1 cellular context compared by ENCODE assay signal in genomic region chr7:22302193-22302592, GRCh38.
A peak's percentile ranks its signal among the peaks of the same experiment; 100 is the strongest.
TF ChIP-seq lines count a peak whose summit lies in the region.

No MANE protein-coding gene starts in this region.

TF ChIP-seq in K562, 482 proteins besides CTCF, POLR2A, EP300 and RAD21 (continued from another document and continues in another):
- TF ChIP-seq TFAP4 (CRISPR knock-in tag; IDR thresholded peaks at IDR 0.05; ENCODE audit: borderline replicate concordance) (no peak), ZNF280B (CRISPR knock-in tag; IDR thresholded peaks at IDR 0.05) (no peak), PYGO2 (tag; IDR thresholded peaks at IDR 0.05) (no peak), IFI16 (CRISPR knock-in tag; IDR thresholded peaks at IDR 0.05) (no peak), BRCA1 (IDR thresholded peaks at IDR 0.05) (no peak), BRCA1 (CRISPR knock-in tag; IDR thresholded peaks at IDR 0.05) (no peak), HINFP (tag; conservative IDR thresholded peaks at IDR 0.05; ENCODE audit: low read depth) (no peak), USF2 (CRISPR knock-in tag; IDR thresholded peaks at IDR 0.05) (no peak), GABPA (tag; conservative IDR thresholded peaks at IDR 0.05; ENCODE audit: low read depth) (no peak), MECOM (CRISPR knock-in tag; IDR thresholded peaks at IDR 0.05) (no peak), DACH1 (IDR thresholded peaks at IDR 0.05; ENCODE audit: partially characterized antibody) (no peak), MAX (CRISPR knock-in tag; IDR thresholded peaks at IDR 0.05) (peak; percentile 62), ZNF184 (CRISPR knock-in tag; IDR thresholded peaks at IDR 0.05) (no peak), RFX7 (CRISPR knock-in tag; IDR thresholded peaks at IDR 0.05) (no peak), ELF1 (tag; IDR thresholded peaks at IDR 0.05) (no peak), EZH2 (IDR thresholded peaks at IDR 0.05; ENCODE audit: borderline replicate concordance, low read depth, low read length) (no peak), ZBTB9 (CRISPR knock-in tag; IDR thresholded peaks at IDR 0.05) (0 out of 2 replicates have a peak, but pooled peaks have one; percentile 39), NR4A1 (CRISPR knock-in tag; IDR thresholded peaks at IDR 0.05) (no peak), NR4A1 (tag; IDR thresholded peaks at IDR 0.05) (0 out of 2 replicates have a peak, but pooled peaks have one; percentile 46), BRF2 (IDR thresholded peaks at IDR 0.05; ENCODE audit: borderline replicate concordance, insufficient read depth, insufficient read length) (no peak), PTTG1 (tag; IDR thresholded peaks at IDR 0.05; ENCODE audit: low read depth) (no peak), RCOR1 (IDR thresholded peaks at IDR 0.05; ENCODE audit: borderline replicate concordance in 1 of 2, low read depth in 2 of 2, low read length in 2 of 2) (no peak), SP1 (CRISPR knock-in tag; IDR thresholded peaks at IDR 0.05) (no peak), MTA2 (IDR thresholded peaks at IDR 0.05; ENCODE audit: low read depth) (no peak), ZNF583 (CRISPR knock-in tag; IDR thresholded peaks at IDR 0.05) (0 out of 2 replicates have a peak, but pooled peaks have one; percentile 45), FOXP4 (CRISPR knock-in tag; IDR thresholded peaks at IDR 0.05; ENCODE audit: borderline replicate concordance) (no peak), LARP7 (IDR thresholded peaks at IDR 0.05) (no peak), ZNF592 (IDR thresholded peaks at IDR 0.05) (peak; percentile 53; the same call in 1 of the 2 replicates), MEF2D (tag; conservative IDR thresholded peaks at IDR 0.05; ENCODE audit: low read depth) (0 out of 2 replicates have a peak, but pooled peaks have one; percentile 23), ID3 (CRISPR knock-in tag; IDR thresholded peaks at IDR 0.05) (no peak), ID3 (tag; IDR thresholded peaks at IDR 0.05) (peak; percentile 63; the same call in 1 of the 2 replicates), RFX5 (IDR thresholded peaks at IDR 0.05; ENCODE audit: low read depth, low read length) (no peak), MYNN (IDR thresholded peaks at IDR 0.05) (no peak), MYNN (CRISPR knock-in tag; IDR thresholded peaks at IDR 0.05) (no peak), FOXA3 (CRISPR knock-in tag; conservative IDR thresholded peaks at IDR 0.05 in 1 of 2, IDR thresholded peaks at IDR 0.05 in 1 of 2) (no peak), ADNP (tag; IDR thresholded peaks at IDR 0.05) (no peak), PTRF (tag; IDR thresholded peaks at IDR 0.05) (no peak), ZNF175 (CRISPR knock-in tag; IDR thresholded peaks at IDR 0.05; ENCODE audit: low read depth) (peak; percentile 40; the same call in 1 of the 2 replicates), ZNF354B (CRISPR knock-in tag; IDR thresholded peaks at IDR 0.05) (no peak), ETS1 (conservative IDR thresholded peaks at IDR 0.05; ENCODE audit: control insufficient read depth, low read depth, low read length) (no peak), NFXL1 (CRISPR knock-in tag; IDR thresholded peaks at IDR 0.05) (0 out of 2 replicates have a peak, but pooled peaks have one; percentile 34), SMAD4 (CRISPR knock-in tag; conservative IDR thresholded peaks at IDR 0.05) (0 out of 2 replicates have a peak, but pooled peaks have one; percentile 28), RBM34 (IDR thresholded peaks at IDR 0.05; ENCODE audit: borderline replicate concordance, insufficient read depth, low read length) (no peak), HNRNPH1 (optimal IDR thresholded peaks at IDR 0.05; ENCODE audit: low read depth, low read length) (no peak)
